Comparison of ENCODE assay signal across 1 cellular context in the genomic region with DNA sequence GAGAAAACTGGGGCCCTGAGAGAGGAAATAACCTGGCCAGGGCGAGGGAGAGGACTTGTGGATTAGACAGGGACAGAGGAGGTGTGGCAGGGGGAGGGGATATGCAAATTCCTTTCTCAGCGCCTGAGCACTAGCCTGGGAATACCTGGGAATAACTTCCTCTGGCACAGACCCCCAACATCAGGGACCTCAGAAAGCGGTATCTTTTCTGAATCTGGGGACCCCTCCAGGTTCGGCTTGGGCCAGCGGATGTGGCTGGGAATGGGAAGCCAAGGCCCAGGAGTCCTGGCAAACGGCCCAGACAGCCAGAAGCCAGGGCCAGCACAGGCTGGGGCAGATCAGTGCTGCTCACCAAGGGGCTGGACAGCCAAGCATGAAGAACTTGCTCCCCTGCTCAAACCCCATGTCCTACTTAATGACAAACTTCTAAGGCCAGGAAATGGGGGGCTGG.
TF ChIP-seq lines count a peak whose summit lies in the region.

No MANE protein-coding gene starts in this region.

TF ChIP-seq in H1, 55 proteins besides CTCF, POLR2A, EP300 and RAD21:
- TF ChIP-seq POLR2AphosphoS5 (IDR thresholded peaks at IDR 0.05; ENCODE audit: low read depth, low read length) = no peak
- no peak for TF ChIP-seq NANOG (IDR thresholded peaks at IDR 0.05; ENCODE audit: insufficient read depth, low read depth, low read length, poor library complexity, severe bottlenecking)
- TF ChIP-seq BRCA1 (IDR thresholded peaks at IDR 0.05; ENCODE audit: low read depth, low read length) = no peak
- TF ChIP-seq RFX5 (IDR thresholded peaks at IDR 0.05; ENCODE audit: borderline replicate concordance, low read depth, low read length) = no peak
- TF ChIP-seq MAFK (IDR thresholded peaks at IDR 0.05; ENCODE audit: low read depth, low read length) = no peak
- no peak for TF ChIP-seq KDM4A (IDR thresholded peaks at IDR 0.05; ENCODE audit: low read depth, low read length, severe bottlenecking)
- TF ChIP-seq EGR1 (IDR thresholded peaks at IDR 0.05; ENCODE audit: borderline replicate concordance, low read depth, low read length) = no peak
- no peak for TF ChIP-seq SIN3A (conservative IDR thresholded peaks at IDR 0.05 in 1 of 2, IDR thresholded peaks at IDR 0.05 in 1 of 2; ENCODE audit: low read depth in 1 of 2, low read length in 2 of 2)
- TF ChIP-seq RXRA (IDR thresholded peaks at IDR 0.05; ENCODE audit: insufficient read depth, low read depth, low read length) = no peak
- TF ChIP-seq CEBPB (IDR thresholded peaks at IDR 0.05; ENCODE audit: low read depth, low read length) = no peak
